Comparison of ENCODE assay signal across 15 cellular contexts in genomic region chr7:133382775-133383559, GRCh38.
DNase-seq lines count a peak whose midpoint lies in the region; ATAC-seq and TF ChIP-seq lines count a peak whose summit lies in the region.
"Had no signal": no experiment of that assay in that cellular context is flagged by ENCODE, and none has a peak within 500 bp of the region (broad histone marks: within the 10 kb centered on the region; RNA-seq: fewer than 3 reads in every experiment).

No MANE protein-coding gene starts in this region.

- TF ChIP-seq POLR2A in body of pancreas (IDR thresholded peaks at IDR 0.05) (no peak), right lobe of liver (IDR thresholded peaks at IDR 0.05) (no peak)

- H3K27ac ChIP-seq in body of pancreas (no peak overlapping the region), right lobe of liver (no peak overlapping the region)

- H3K4me3 ChIP-seq in LNCaP clone FGC (ENCODE audit: low read depth, low read length), result no peak overlapping the region
- no peak overlapping the region for H3K4me3 ChIP-seq in body of pancreas
- H3K4me3 ChIP-seq in right lobe of liver, result no peak overlapping the region

- TF ChIP-seq CTCF in LNCaP clone FGC (IDR thresholded peaks at IDR 0.05; ENCODE audit: control insufficient read depth, extremely low read depth, insufficient read depth), result no peak
- no peak for TF ChIP-seq CTCF in body of pancreas (IDR thresholded peaks at IDR 0.05)
- no peak for TF ChIP-seq CTCF in right lobe of liver (IDR thresholded peaks at IDR 0.05)

- H3K4me1 ChIP-seq in body of pancreas (peaks cover 18% of the 10 kb centered on the region), right lobe of liver (no peaks in the 10 kb centered on the region)

- no peaks in the 10 kb centered on the region for H3K27me3 ChIP-seq in body of pancreas
- no peaks in the 10 kb centered on the region for H3K27me3 ChIP-seq in right lobe of liver

- WGBS in body of pancreas, 2 donors, result 53 to 54% methylated on average over 6 of the region's 6 CpGs
- WGBS in right lobe of liver (ENCODE audit: insufficient coverage, low coverage, low lambda C conversion rate, missing lambda C conversion rate), result 60% methylated on average over 6 of the region's 6 CpGs

- DNase-seq in LNCaP clone FGC (ENCODE audit: low read depth), result peak; percentile 64
- DNase-seq in body of pancreas, result no peak
- DNase-seq in right lobe of liver, result no peak
- DNase-seq in NCI-H2081 treated with DMSO at 0.1 percent for 48 hours (lab: John Stamatoyannopoulos, UW), result no peak
- no peak for DNase-seq in NCI-H1694 treated with DMSO at 0.1 percent for 48 hours (lab: John Stamatoyannopoulos, UW)
- DNase-seq: Calu3; CD4-positive, alpha-beta memory T cell; COR-L47; DMS53; DMS79 treated with DMSO at 0.1 percent for 48 hours; GF-D8; GOT3; H7; HCEC 1CT had no signal

- H3K9me3 ChIP-seq in body of pancreas, result no peaks in the 10 kb centered on the region
- H3K9me3 ChIP-seq in right lobe of liver, result no peaks in the 10 kb centered on the region

- ATAC-seq in body of pancreas (peak; percentile 52), right lobe of liver (peak; percentile 52 to 86 (median 66)), GM21576 (IDR thresholded peaks at IDR 0.05; ENCODE audit: unreplicated experiment) (no peak)

- intact Hi-C loops in body of pancreas (cut with DNase I) (no loop called here), right lobe of liver (cut with DNase I) (no loop called here)

- H3K36me3 ChIP-seq in body of pancreas (replicated peaks in 1 of 2; ENCODE audit: insufficient read depth in 1 of 2, low read depth in 2 of 2) (no peaks in the 10 kb centered on the region), right lobe of liver (no peaks in the 10 kb centered on the region)
